Comparison of ENCODE assay signal across 33 cellular contexts in the genomic region with DNA sequence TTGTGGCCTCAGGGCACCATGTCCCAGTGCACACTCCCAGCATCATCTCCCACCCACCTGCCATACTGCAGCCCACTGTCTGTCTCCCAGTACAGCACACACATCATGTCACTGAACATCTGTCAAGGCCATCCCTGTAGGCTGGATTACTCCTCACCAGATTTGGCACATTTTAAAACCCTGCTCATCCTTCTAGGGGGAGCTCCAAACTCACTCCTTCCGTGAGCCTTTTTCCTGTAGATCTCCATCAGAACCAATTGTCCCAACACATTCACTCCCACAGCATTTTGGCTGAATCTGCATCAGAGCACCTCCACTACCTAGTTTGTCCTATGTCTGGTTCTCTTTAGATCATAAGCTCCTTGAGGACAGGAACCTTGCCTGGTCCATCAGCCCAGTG. TPM values are rescaled to one million over a fixed set of nuclear protein-coding genes. Genes with fewer than 3 reads are reported as not detected.
"Had no signal": no experiment of that assay in that cellular context is flagged by ENCODE, and none has a peak within 500 bp of the region (broad histone marks: within the 10 kb centered on the region; RNA-seq: fewer than 3 reads in every experiment).

No MANE protein-coding gene starts in this region.

- H3K36me3 Mint-ChIP-seq: immature natural killer cell; naive thymus-derived CD4-positive, alpha-beta T cell had no signal

- H3K9me3 Mint-ChIP-seq: immature natural killer cell; T-helper 1 cell treated with Interleukin-12 subunit alpha and Interleukin-12 subunit beta and Interleukin-4 antibody, amounts not matched to agents 30 μg/mL and 1 μg/mL, for 36 hours had no signal

- H3K9ac ChIP-seq: parathyroid adenoma had no signal

- H3K4me3 Mint-ChIP-seq: immature natural killer cell; naive thymus-derived CD4-positive, alpha-beta T cell; T-helper 1 cell treated with Interleukin-12 subunit alpha and Interleukin-12 subunit beta and Interleukin-4 antibody, amounts not matched to agents 30 μg/mL and 1 μg/mL, for 36 hours had no signal

- H3K4me1 ChIP-seq: gastroesophageal sphincter, parathyroid adenoma, psoas muscle, sigmoid colon, suprapubic skin, tibial artery had no signal

- H3K79me2 ChIP-seq: parathyroid adenoma had no signal

- H3K27ac ChIP-seq: brain microvascular endothelial cell, coronary artery, dorsolateral prefrontal cortex, gastroesophageal sphincter, parathyroid adenoma, psoas muscle, sigmoid colon, suprapubic skin, tibial artery, VCaP had no signal

- H3K9me3 ChIP-seq: psoas muscle, sigmoid colon, suprapubic skin, tibial artery had no signal

- H3K4me1 Mint-ChIP-seq: immature natural killer cell had no signal

- ATAC-seq: activated CD4-positive, CD25-positive, alpha-beta regulatory T cell treated with anti-CD3 and anti-CD28 coated beads, Interleukin-2, amount 50 U/mL, for 24 hours; gastroesophageal sphincter; left colon; naive thymus-derived CD4-positive, alpha-beta T cell; psoas muscle had no signal

- H2AFZ ChIP-seq: parathyroid adenoma had no signal

- H3K4me3 ChIP-seq: coronary artery, dorsolateral prefrontal cortex, gastroesophageal sphincter, psoas muscle, sigmoid colon, suprapubic skin, tibial artery had no signal

- DNase-seq: activated CD4-positive, alpha-beta T cell treated with anti-CD3 and anti-CD28 coated beads for 48 hours; activated CD4-positive, alpha-beta T cell treated with anti-CD3 and anti-CD28 coated beads, Interleukin-2, amount 50 U/mL, for 48 hours; activated CD8-positive, alpha-beta memory T cell treated with anti-CD3 and anti-CD28 coated beads for 24 hours; activated gamma-delta T cell; activated naive CD4-positive, alpha-beta T cell treated with anti-CD3 and anti-CD28 coated beads, Interleukin-2, amount 50 U/mL, for 16 hours; activated T-cell treated with anti-CD3 and anti-CD28 coated beads, Interleukin-2, amount 50 U/mL, for 1 hour; amniotic stem cell; brain microvascular endothelial cell; dorsolateral prefrontal cortex; effector memory CD4-positive, alpha-beta T cell; erythroblast; head of caudate nucleus; hippocampal formation; immature natural killer cell; kidney; left colon; midbrain; naive thymus-derived CD4-positive, alpha-beta T cell; nucleus accumbens; psoas muscle; sigmoid colon; small intestine; stimulated activated CD4-positive, alpha-beta T cell treated with anti-CD3 and anti-CD28 coated beads, Interleukin-2, amount 100 ng/mL, for 24 hours; stimulated activated naive CD4-positive, alpha-beta T cell; T-helper 9 cell; tibial artery had no signal

- H3K36me3 ChIP-seq: brain microvascular endothelial cell, gastroesophageal sphincter, sigmoid colon, suprapubic skin, tibial artery had no signal

- H3K27me3 ChIP-seq: brain microvascular endothelial cell had no signal

RNA-seq across cellular contexts. Expression of a gene that starts 58.6 kb away (rescaled TPM):
- total RNA-seq: naive thymus-derived CD4-positive, alpha-beta T cell had no signal
- polyA plus RNA-seq: immature natural killer cell; naive thymus-derived CD4-positive, alpha-beta T cell had no signal
